ENCODE assay signal across 14 cellular contexts in genomic region chr1:246748006-246748405, GRCh38. TPM values are rescaled to one million over a fixed set of nuclear protein-coding genes. Genes with fewer than 3 reads are reported as not detected.
DNase-seq lines count a peak whose midpoint lies in the region; ATAC-seq and TF ChIP-seq lines count a peak whose summit lies in the region.
"Had no signal": no experiment of that assay in that cellular context is flagged by ENCODE, and none has a peak within 500 bp of the region (broad histone marks: within the 10 kb centered on the region; RNA-seq: fewer than 3 reads in every experiment).

No MANE protein-coding gene starts in this region.

- peak; percentile 52 for ATAC-seq in sciatic nerve
- ATAC-seq in HG03139 (IDR thresholded peaks at IDR 0.05; ENCODE audit: unreplicated experiment): no peak
- ATAC-seq: A549; CD8-positive, alpha-beta T cell had no signal

- intact Hi-C loops in sciatic nerve (cut with DNase I): no loop called here

- H3K4me3 ChIP-seq in NB4 (ENCODE audit: low read depth, low read length) (no peak overlapping the region), foreskin fibroblast (ENCODE audit: low read depth in 1 of 2, low read length in 2 of 2) (no peak overlapping the region)
- H3K4me3 ChIP-seq: A549 had no signal

- TF ChIP-seq POLR2A in NB4 (IDR thresholded peaks at IDR 0.05; ENCODE audit: extremely low read depth, insufficient read length): no peak

- no peak for TF ChIP-seq CTCF in NB4 (IDR thresholded peaks at IDR 0.05; ENCODE audit: low read depth, low read length)
- TF ChIP-seq CTCF in foreskin fibroblast (IDR thresholded peaks at IDR 0.05; ENCODE audit: low read depth, low read length): no peak

- DNase-seq in NCI-H748 treated with DMSO at 0.1 percent for 48 hours (lab: John Stamatoyannopoulos, UW) (peak; percentile 47), NCI-H748 (lab: John Stamatoyannopoulos, UW; ENCODE audit: unreplicated experiment) (no peak), NB4 (ENCODE audit: low read depth) (peak; percentile 35), sciatic nerve (ENCODE audit: low spot score) (no peak), foreskin fibroblast (no peak)
- DNase-seq: AML-193; Caco-2; Calu3; CD4-positive, alpha-beta T cell; CD8-positive, alpha-beta T cell; DMS79 treated with DMSO at 0.1 percent for 48 hours; GF-D8 had no signal

RNA-seq across cellular contexts. Expression of gene SCCPDH, which starts 23.8 kb away (rescaled TPM):
- 79.0 TPM for total RNA-seq in sciatic nerve

Comparison
In these comparisons a context has a peak if more than half of its experiments do, and no peak if none do; other contexts are left out.
1. DNase-seq: peak in NCI-H748 treated with DMSO at 0.1 percent for 48 hours (single experiment) and NB4 (single experiment); none in NCI-H748 (single experiment), sciatic nerve (single experiment) and foreskin fibroblast (0 of 2).